Comparison of ENCODE assay signal across 3 cellular contexts in the genomic region with DNA sequence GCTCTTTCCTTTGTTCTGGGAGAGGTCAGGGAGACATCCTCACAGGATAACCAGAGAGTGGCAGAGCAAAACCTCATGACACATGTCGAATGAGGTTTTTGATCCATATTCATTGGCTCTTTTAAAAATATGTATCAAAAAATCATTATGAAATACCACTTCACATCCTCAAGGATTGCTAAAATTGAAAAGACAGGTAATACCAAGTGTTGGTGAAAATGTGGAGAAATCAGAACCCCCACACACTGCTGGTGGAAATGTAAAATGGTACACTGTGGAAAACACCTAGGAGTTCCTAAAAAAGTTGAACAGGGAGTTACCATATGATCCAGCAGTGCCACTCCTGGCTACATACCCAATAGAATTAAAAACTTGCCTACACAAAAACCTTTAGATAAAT.
"Had no signal": no experiment of that assay in that cellular context is flagged by ENCODE, and none has a peak within 500 bp of the region (broad histone marks: within the 10 kb centered on the region; RNA-seq: fewer than 3 reads in every experiment).

No MANE protein-coding gene starts in this region.

- ATAC-seq: GM12878 had no signal

- H3K4me3 ChIP-seq: GM12878 had no signal

- DNase-seq: GDM1, GF-D8 had no signal
